ENCODE assay signal across 1 cellular context in the genomic region with DNA sequence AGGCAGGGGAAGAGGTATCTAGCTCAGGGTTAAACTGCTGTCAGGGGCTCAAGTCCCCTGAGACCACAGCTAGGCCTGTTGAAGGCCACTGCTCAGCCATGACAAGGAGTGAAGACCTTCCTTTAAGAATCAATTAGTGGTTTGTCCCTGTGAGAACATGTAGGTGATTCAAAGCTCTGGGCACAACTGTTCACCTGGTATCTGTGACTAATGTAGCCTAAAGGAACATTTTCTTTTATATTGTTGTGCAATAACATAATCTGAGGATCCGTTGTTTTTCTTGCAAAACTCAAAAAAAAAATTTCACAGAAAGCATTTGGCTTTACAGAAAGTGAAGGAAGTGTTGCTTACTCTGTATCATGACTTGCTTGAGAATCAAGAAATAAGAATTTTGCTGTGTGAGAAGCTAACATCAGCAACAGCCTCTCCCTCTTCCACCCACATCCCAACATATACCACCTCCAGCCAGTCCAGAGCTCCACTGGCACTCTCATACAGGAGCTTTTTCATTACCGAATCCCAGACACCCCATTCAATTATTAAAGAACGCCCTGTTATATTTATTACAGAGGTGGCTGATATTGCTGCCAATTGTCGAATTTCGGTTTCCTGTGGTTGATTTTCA.
TF ChIP-seq lines count a peak whose summit lies in the region.

No MANE protein-coding gene starts in this region.

TF ChIP-seq in GM23338, 12 proteins besides CTCF, POLR2A, EP300 and RAD21 (continued from another document):
- TF ChIP-seq EZH2 (IDR thresholded peaks at IDR 0.05; ENCODE audit: low read depth, unreplicated experiment) (no peak), ZNF331 (CRISPR knock-in tag; IDR thresholded peaks at IDR 0.05; ENCODE audit: low read depth) (no peak), EZH2phosphoT487 (IDR thresholded peaks at IDR 0.05; ENCODE audit: unreplicated experiment) (no peak), CREB1 (CRISPR knock-in tag; IDR thresholded peaks at IDR 0.05; ENCODE audit: low read depth) (no peak), ZNF114 (CRISPR knock-in tag; IDR thresholded peaks at IDR 0.05) (no peak), NANOG (IDR thresholded peaks at IDR 0.05; ENCODE audit: borderline replicate concordance) (no peak), STAT1 (IDR thresholded peaks at IDR 0.05; ENCODE audit: unreplicated experiment) (no peak)
- TF ChIP-seq, protein P1, sequence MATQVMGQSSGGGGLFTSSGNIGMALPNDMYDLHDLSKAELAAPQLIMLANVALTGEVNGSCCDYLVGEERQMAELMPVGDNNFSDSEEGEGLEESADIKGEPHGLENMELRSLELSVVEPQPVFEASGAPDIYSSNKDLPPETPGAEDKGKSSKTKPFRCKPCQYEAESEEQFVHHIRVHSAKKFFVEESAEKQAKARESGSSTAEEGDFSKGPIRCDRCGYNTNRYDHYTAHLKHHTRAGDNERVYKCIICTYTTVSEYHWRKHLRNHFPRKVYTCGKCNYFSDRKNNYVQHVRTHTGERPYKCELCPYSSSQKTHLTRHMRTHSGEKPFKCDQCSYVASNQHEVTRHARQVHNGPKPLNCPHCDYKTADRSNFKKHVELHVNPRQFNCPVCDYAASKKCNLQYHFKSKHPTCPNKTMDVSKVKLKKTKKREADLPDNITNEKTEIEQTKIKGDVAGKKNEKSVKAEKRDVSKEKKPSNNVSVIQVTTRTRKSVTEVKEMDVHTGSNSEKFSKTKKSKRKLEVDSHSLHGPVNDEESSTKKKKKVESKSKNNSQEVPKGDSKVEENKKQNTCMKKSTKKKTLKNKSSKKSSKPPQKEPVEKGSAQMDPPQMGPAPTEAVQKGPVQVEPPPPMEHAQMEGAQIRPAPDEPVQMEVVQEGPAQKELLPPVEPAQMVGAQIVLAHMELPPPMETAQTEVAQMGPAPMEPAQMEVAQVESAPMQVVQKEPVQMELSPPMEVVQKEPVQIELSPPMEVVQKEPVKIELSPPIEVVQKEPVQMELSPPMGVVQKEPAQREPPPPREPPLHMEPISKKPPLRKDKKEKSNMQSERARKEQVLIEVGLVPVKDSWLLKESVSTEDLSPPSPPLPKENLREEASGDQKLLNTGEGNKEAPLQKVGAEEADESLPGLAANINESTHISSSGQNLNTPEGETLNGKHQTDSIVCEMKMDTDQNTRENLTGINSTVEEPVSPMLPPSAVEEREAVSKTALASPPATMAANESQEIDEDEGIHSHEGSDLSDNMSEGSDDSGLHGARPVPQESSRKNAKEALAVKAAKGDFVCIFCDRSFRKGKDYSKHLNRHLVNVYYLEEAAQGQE (IDR thresholded peaks at IDR 0.05; ENCODE audit: unreplicated experiment): no peak
- TF ChIP-seq, protein P2, sequence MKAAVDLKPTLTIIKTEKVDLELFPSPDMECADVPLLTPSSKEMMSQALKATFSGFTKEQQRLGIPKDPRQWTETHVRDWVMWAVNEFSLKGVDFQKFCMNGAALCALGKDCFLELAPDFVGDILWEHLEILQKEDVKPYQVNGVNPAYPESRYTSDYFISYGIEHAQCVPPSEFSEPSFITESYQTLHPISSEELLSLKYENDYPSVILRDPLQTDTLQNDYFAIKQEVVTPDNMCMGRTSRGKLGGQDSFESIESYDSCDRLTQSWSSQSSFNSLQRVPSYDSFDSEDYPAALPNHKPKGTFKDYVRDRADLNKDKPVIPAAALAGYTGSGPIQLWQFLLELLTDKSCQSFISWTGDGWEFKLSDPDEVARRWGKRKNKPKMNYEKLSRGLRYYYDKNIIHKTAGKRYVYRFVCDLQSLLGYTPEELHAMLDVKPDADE (IDR thresholded peaks at IDR 0.05): no peak
- TF ChIP-seq, protein P3, sequence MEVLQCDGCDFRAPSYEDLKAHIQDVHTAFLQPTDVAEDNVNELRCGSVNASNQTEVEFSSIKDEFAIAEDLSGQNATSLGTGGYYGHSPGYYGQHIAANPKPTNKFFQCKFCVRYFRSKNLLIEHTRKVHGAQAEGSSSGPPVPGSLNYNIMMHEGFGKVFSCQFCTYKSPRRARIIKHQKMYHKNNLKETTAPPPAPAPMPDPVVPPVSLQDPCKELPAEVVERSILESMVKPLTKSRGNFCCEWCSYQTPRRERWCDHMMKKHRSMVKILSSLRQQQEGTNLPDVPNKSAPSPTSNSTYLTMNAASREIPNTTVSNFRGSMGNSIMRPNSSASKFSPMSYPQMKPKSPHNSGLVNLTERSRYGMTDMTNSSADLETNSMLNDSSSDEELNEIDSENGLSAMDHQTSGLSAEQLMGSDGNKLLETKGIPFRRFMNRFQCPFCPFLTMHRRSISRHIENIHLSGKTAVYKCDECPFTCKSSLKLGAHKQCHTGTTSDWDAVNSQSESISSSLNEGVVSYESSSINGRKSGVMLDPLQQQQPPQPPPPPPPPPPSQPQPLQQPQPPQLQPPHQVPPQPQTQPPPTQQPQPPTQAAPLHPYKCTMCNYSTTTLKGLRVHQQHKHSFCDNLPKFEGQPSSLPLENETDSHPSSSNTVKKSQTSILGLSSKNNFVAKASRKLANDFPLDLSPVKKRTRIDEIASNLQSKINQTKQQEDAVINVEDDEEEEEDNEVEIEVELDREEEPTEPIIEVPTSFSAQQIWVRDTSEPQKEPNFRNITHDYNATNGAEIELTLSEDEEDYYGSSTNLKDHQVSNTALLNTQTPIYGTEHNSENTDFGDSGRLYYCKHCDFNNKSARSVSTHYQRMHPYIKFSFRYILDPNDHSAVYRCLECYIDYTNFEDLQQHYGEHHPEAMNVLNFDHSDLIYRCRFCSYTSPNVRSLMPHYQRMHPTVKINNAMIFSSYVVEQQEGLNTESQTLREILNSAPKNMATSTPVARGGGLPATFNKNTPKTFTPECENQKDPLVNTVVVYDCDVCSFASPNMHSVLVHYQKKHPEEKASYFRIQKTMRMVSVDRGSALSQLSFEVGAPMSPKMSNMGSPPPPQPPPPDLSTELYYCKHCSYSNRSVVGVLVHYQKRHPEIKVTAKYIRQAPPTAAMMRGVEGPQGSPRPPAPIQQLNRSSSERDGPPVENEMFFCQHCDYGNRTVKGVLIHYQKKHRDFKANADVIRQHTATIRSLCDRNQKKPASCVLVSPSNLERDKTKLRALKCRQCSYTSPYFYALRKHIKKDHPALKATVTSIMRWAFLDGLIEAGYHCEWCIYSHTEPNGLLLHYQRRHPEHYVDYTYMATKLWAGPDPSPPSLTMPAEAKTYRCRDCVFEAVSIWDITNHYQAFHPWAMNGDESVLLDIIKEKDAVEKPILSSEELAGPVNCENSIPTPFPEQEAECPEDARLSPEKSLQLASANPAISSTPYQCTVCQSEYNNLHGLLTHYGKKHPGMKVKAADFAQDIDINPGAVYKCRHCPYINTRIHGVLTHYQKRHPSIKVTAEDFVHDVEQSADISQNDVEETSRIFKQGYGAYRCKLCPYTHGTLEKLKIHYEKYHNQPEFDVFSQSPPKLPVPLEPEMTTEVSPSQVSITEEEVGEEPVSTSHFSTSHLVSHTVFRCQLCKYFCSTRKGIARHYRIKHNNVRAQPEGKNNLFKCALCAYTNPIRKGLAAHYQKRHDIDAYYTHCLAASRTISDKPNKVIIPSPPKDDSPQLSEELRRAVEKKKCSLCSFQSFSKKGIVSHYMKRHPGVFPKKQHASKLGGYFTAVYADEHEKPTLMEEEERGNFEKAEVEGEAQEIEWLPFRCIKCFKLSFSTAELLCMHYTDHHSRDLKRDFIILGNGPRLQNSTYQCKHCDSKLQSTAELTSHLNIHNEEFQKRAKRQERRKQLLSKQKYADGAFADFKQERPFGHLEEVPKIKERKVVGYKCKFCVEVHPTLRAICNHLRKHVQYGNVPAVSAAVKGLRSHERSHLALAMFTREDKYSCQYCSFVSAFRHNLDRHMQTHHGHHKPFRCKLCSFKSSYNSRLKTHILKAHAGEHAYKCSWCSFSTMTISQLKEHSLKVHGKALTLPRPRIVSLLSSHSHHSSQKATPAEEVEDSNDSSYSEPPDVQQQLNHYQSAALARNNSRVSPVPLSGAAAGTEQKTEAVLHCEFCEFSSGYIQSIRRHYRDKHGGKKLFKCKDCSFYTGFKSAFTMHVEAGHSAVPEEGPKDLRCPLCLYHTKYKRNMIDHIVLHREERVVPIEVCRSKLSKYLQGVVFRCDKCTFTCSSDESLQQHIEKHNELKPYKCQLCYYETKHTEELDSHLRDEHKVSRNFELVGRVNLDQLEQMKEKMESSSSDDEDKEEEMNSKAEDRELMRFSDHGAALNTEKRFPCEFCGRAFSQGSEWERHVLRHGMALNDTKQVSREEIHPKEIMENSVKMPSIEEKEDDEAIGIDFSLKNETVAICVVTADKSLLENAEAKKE (CRISPR knock-in tag; IDR thresholded peaks at IDR 0.05): no peak
